Comparison of ENCODE assay signal across 8 cellular contexts in the genomic region with DNA sequence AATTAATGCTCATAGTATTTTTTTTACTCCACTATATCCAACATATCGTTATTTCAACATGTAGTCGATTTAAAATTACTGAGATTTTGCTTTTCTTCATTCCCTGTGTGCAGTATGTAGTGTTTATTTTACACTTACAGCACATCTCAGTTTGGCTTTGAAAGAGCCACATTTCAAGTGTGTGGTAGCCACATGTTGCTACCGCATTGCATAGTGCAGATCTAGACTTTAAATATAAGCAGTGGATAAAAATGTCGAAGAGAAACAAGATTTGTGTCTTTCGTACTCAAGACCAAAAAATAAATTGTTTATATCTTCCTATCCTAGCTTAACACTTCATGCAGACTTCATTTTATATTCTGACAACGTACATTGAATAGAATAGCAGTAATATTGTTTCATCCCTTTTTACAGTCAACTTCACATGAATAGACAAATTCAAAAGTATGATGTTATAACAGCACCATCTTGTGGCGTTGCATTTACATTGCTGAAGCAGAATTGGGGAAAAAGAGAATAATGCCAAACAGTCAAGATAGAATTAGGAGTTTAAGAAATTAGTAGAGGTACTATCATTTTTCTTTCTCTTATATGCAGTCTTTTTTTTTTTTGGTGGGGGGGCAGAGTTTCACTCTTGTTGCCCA. TPM values are rescaled to one million over a fixed set of nuclear protein-coding genes. Genes with fewer than 3 reads are reported as not detected.
DNase-seq lines count a peak whose midpoint lies in the region; ATAC-seq, FAIRE-seq and TF ChIP-seq lines count a peak whose summit lies in the region.

No MANE protein-coding gene starts in this region.

- H3K27me3 Mint-ChIP-seq in WTC11 (ENCODE audit: low read depth): peaks cover 3% of the 10 kb centered on the region; the same call in 1 of the 2 replicates

- WGBS in aorta, 2 donors: 63 to 64% methylated on average over 7 of the region's 7 CpGs

- no peak for FAIRE-seq in urothelium cell line (lab: Jason Lieb, UNC)

- no TSS peak for BruUV-seq in PC-3 (replicated peaks; lab: Mats Ljungman, UMichigan)

- H3K9me3 Mint-ChIP-seq in WTC11: no peaks in the 10 kb centered on the region

- H3K9me2 ChIP-seq in PC-3 (replicated peaks; ENCODE audit: low read length): no peaks in the 10 kb centered on the region

- CTCF ChIA-PET in PC-3 (lab: Charles Lee): no interaction called here
- CTCF ChIA-PET in WTC11 (lab: Charles Lee): interaction anchor here (1.4 to 1.5 kb wide), 2 partner anchors 84 to 225 kb away, joined by 5 to 7 read pairs; no protein-coding TSS in a partner anchor

- no peaks in the 10 kb centered on the region for H3K36me3 Mint-ChIP-seq in WTC11

- ATAC-seq in GM18502 (IDR thresholded peaks at IDR 0.05; ENCODE audit: poor library complexity, unreplicated experiment): peak; percentile 42
- ATAC-seq in PC-3: no peak
- ATAC-seq in aorta (ENCODE audit: low FRiP score): no peak
- no peak for ATAC-seq in WTC11
- ATAC-seq in HG02678 (IDR thresholded peaks at IDR 0.05; ENCODE audit: unreplicated experiment): no peak

- H3K9ac ChIP-seq in PC-3 (ENCODE audit: low read length): no peak overlapping the region

- H3K4me1 Mint-ChIP-seq in WTC11: peaks cover 19% of the 10 kb centered on the region

- intact Hi-C loops in PC-3 (cut with micrococcal nuclease) (no loop called here), aorta (cut with DNase I) (no loop called here)

- no peaks in the 10 kb centered on the region for H3K79me2 ChIP-seq in PC-3 (ENCODE audit: low read length)

- H3K27ac Mint-ChIP-seq in WTC11: no peak overlapping the region

- H3K27me3 ChIP-seq in PC-3 (ENCODE audit: low read length) (no peaks in the 10 kb centered on the region; the same call in 1 of the 2 replicates), aorta (ENCODE audit: control insufficient read depth in 1 of 2, insufficient read depth in 2 of 2, low read length in 1 of 2) (no peaks in the 10 kb centered on the region)

- H3K27ac ChIP-seq in PC-3 (ENCODE audit: low read length) (no peak overlapping the region), aorta (ENCODE audit: low read depth in 1 of 2, low read length in 2 of 2) (no peak overlapping the region)

- DNase-seq in AG20443 (ENCODE audit: low spot score) (peak; percentile 57), PC-3 (peak; percentile 65), fibroblast of the conjunctiva (ENCODE audit: low read depth) (peak; percentile 37), urothelium cell line (ENCODE audit: low spot score) (peak; percentile 21), aorta (no peak), WTC11 (ENCODE audit: low spot score) (no peak)

- H3K36me3 ChIP-seq in PC-3 (ENCODE audit: low read depth, low read length) (no peaks in the 10 kb centered on the region), aorta (ENCODE audit: control insufficient read depth in 1 of 2, insufficient read depth in 2 of 2, low read length in 1 of 2) (no peaks in the 10 kb centered on the region)

- no peak overlapping the region for H2AFZ ChIP-seq in PC-3 (ENCODE audit: low read length)

- H3K4me2 ChIP-seq in PC-3 (ENCODE audit: low read length): no peak overlapping the region

- no peaks in the 10 kb centered on the region for H3K9me3 ChIP-seq in PC-3 (ENCODE audit: low read length)
- H3K9me3 ChIP-seq in aorta (ENCODE audit: control insufficient read depth, low read length): no peaks in the 10 kb centered on the region

- H3K4me3 ChIP-seq in PC-3 (ENCODE audit: low read length) (no peak overlapping the region), aorta (ENCODE audit: low read length in 2 of 2) (no peak overlapping the region)

- H3F3A ChIP-seq in PC-3 (ENCODE audit: low read length, unreplicated experiment): no peaks in the 10 kb centered on the region

- H3K4me3 Mint-ChIP-seq in WTC11: no peak overlapping the region

- H4K20me1 ChIP-seq in PC-3 (ENCODE audit: low read length): no peaks in the 10 kb centered on the region

- H3K4me1 ChIP-seq in PC-3 (ENCODE audit: insufficient read depth, low read length) (peaks cover 21% of the 10 kb centered on the region), aorta (ENCODE audit: control insufficient read depth in 1 of 2, insufficient read depth in 2 of 2, low read length in 2 of 2) (no peaks in the 10 kb centered on the region)

- peak; percentile 77 for TF ChIP-seq CTCF in PC-3 (conservative IDR thresholded peaks at IDR 0.05; ENCODE audit: low read depth, low read length)
- no peak for TF ChIP-seq CTCF in WTC11 (IDR thresholded peaks at IDR 0.05)

- POLR2A ChIA-PET in PC-3 (lab: Charles Lee; ENCODE audit: unreplicated experiment): no interaction called here
- POLR2A ChIA-PET in WTC11 (lab: Charles Lee): no interaction called here

TF ChIP-seq in WTC11, 78 proteins besides CTCF, POLR2A, EP300 and RAD21:
- no peak for TF ChIP-seq ZNF121 (CRISPR knock-in tag; IDR thresholded peaks at IDR 0.05)
- no peak for TF ChIP-seq ZNF219 (CRISPR knock-in tag; IDR thresholded peaks at IDR 0.05; ENCODE audit: borderline replicate concordance)
- TF ChIP-seq ZNF138 (CRISPR knock-in tag; conservative IDR thresholded peaks at IDR 0.05): no peak
- TF ChIP-seq GRHL2 (CRISPR knock-in tag; IDR thresholded peaks at IDR 0.05; ENCODE audit: insufficient replicate concordance, severe bottlenecking): no peak
- TF ChIP-seq FOXP1 (CRISPR knock-in tag; IDR thresholded peaks at IDR 0.05; ENCODE audit: borderline replicate concordance): no peak
- TF ChIP-seq, protein P1, sequence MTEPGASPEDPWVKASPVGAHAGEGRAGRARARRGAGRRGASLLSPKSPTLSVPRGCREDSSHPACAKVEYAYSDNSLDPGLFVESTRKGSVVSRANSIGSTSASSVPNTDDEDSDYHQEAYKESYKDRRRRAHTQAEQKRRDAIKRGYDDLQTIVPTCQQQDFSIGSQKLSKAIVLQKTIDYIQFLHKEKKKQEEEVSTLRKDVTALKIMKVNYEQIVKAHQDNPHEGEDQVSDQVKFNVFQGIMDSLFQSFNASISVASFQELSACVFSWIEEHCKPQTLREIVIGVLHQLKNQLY (CRISPR knock-in tag; IDR thresholded peaks at IDR 0.05): no peak
- TF ChIP-seq ZNF416 (CRISPR knock-in tag; IDR thresholded peaks at IDR 0.05): no peak
- no peak for TF ChIP-seq SOX15 (CRISPR knock-in tag; IDR thresholded peaks at IDR 0.05)
- no peak for TF ChIP-seq NFE2L1 (CRISPR knock-in tag; IDR thresholded peaks at IDR 0.05)
- TF ChIP-seq NR1H2 (CRISPR knock-in tag; IDR thresholded peaks at IDR 0.05): no peak
- no peak for TF ChIP-seq ZBTB21 (CRISPR knock-in tag; IDR thresholded peaks at IDR 0.05; ENCODE audit: borderline replicate concordance)
- no peak for TF ChIP-seq PRRX2 (CRISPR knock-in tag; IDR thresholded peaks at IDR 0.05)
- no peak for TF ChIP-seq ZNF263 (CRISPR knock-in tag; IDR thresholded peaks at IDR 0.05; ENCODE audit: low read depth)

RNA-seq across cellular contexts. Expression of a gene that starts 29.9 kb away (rescaled TPM):
- total RNA-seq in PC-3 (2014; rRNA removed) (11.5 and 16.8 TPM in 2 replicates), aorta (1 to 10 TPM; 4.8 to 6.0 TPM), WTC11 (2021) (40.5 to 47.4 TPM (median 42.3 TPM) in 3 replicates)
- polyA plus RNA-seq in aorta: 1 to 10 TPM; 2.5 to 3.1 TPM

RNA-seq across cellular contexts. Expression of a gene that starts 49.5 kb away (rescaled TPM):
- total RNA-seq in PC-3 (2014; rRNA removed) (12.7 and 19.1 TPM in 2 replicates), aorta (10 to 100 TPM; 16.0 to 23.6 TPM), WTC11 (2021) (15.3 to 16.6 TPM (median 15.8 TPM) in 3 replicates)
- polyA plus RNA-seq in aorta: 10 to 100 TPM; 22.0 to 45.1 TPM

Comparison
In these comparisons a context has a peak if more than half of its experiments do, and no peak if none do; other contexts are left out.
1. DNase-seq: peak in AG20443 (single experiment), PC-3 (single experiment), fibroblast of the conjunctiva (single experiment) and urothelium cell line (single experiment); none in aorta (0 of 2) and WTC11 (single experiment).